Comparison of ENCODE assay signal across 21 cellular contexts in the genomic region with DNA sequence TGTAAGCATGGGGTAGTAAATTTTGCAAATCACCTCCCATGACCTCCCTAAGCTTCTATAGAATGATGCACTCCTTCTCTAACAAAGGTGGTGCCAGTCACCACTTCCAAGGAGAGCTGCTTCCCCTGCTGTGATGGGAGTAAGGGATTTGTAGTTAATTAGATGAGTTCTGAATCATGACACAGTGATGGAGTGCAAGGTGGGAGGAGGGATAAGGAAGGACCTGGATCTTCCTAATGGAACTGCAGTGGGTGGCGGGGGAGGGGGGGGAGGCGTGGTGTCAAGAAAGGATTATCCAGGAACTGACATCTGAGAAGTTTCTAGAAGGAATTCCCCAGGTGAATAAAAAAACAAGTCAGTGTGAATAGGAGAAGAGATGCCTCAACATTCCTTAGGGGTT. TPM values are rescaled to one million over a fixed set of nuclear protein-coding genes. Genes with fewer than 3 reads are reported as not detected.
DNase-seq lines count a peak whose midpoint lies in the region; TF ChIP-seq lines count a peak whose summit lies in the region.
"Had no signal": no experiment of that assay in that cellular context is flagged by ENCODE, and none has a peak within 500 bp of the region (broad histone marks: within the 10 kb centered on the region; RNA-seq: fewer than 3 reads in every experiment).

No MANE protein-coding gene starts in this region.

- H3K4me3 ChIP-seq in HEK293 (ENCODE audit: low read depth, low read length) = no peak overlapping the region
- no peak overlapping the region for H3K4me3 ChIP-seq in WERI-Rb-1 (ENCODE audit: low read depth, low read length)
- H3K4me3 ChIP-seq in neural progenitor cell = no peak overlapping the region
- H3K4me3 ChIP-seq: BLaER1, GM12878, GM23248 had no signal

- H3K4me2 ChIP-seq in neural progenitor cell = no peak overlapping the region
- H3K4me2 ChIP-seq: BLaER1 had no signal

- H3K27me3 ChIP-seq in WERI-Rb-1 (ENCODE audit: insufficient read depth, low read depth, severe bottlenecking) (no peaks in the 10 kb centered on the region), neural progenitor cell (no peaks in the 10 kb centered on the region)
- H3K27me3 ChIP-seq: BLaER1 had no signal

- no peaks in the 10 kb centered on the region for H4K20me1 ChIP-seq in neural progenitor cell (ENCODE audit: low read depth)
- H4K20me1 ChIP-seq: BLaER1 had no signal

- H3K4me3 Mint-ChIP-seq in neural progenitor cell = no peak overlapping the region
- H3K4me3 Mint-ChIP-seq: B cell; CD4-positive, CD25-positive, alpha-beta regulatory T cell; CD8-positive, alpha-beta T cell; H9; HFFc6 had no signal

- no peaks in the 10 kb centered on the region for H3K36me3 Mint-ChIP-seq in neural progenitor cell
- H3K36me3 Mint-ChIP-seq: CD4-positive, CD25-positive, alpha-beta regulatory T cell; CD8-positive, alpha-beta T cell had no signal

- H3K79me2 ChIP-seq in neural progenitor cell (ENCODE audit: low read depth) = no peaks in the 10 kb centered on the region

- CTCF ChIA-PET in HEK293 (lab: Yijun Ruan, JAX) = no interaction called here

- peaks cover 2% of the 10 kb centered on the region for H3K27me3 Mint-ChIP-seq in neural progenitor cell (ENCODE audit: insufficient read depth, low read depth)

- no peaks in the 10 kb centered on the region for H3K9me3 ChIP-seq in HEK293 (ENCODE audit: control insufficient read depth, insufficient read depth, low read depth, low read length)
- peaks cover 6% of the 10 kb centered on the region for H3K9me3 ChIP-seq in WERI-Rb-1 (ENCODE audit: severe bottlenecking)
- H3K9me3 ChIP-seq in neural progenitor cell (ENCODE audit: low read depth) = no peaks in the 10 kb centered on the region
- H3K9me3 ChIP-seq: BLaER1 had no signal

- no peak overlapping the region for H3K9ac ChIP-seq in neural progenitor cell
- H3K9ac ChIP-seq: BLaER1, GM23248 had no signal

- POLR2A ChIA-PET in HEK293 (lab: Yijun Ruan, JAX) = no interaction called here

- H2AFZ ChIP-seq in neural progenitor cell (replicated peaks) = no peak overlapping the region
- H2AFZ ChIP-seq: GM23248 had no signal

- H3K4me1 ChIP-seq in HEK293 (ENCODE audit: control insufficient read depth, insufficient read depth, low read length) (no peaks in the 10 kb centered on the region), neural progenitor cell (peaks cover 8% of the 10 kb centered on the region)
- H3K4me1 ChIP-seq: BLaER1 had no signal

- no peak overlapping the region for H3K27ac ChIP-seq in HEK293 (ENCODE audit: extremely low read depth, low read depth, low read length)
- no peak overlapping the region for H3K27ac ChIP-seq in WERI-Rb-1
- no peak overlapping the region for H3K27ac ChIP-seq in neural progenitor cell
- H3K27ac ChIP-seq: BLaER1, C4-2B, GM23248 had no signal

- TF ChIP-seq CTCF in HEK293 (tag by site-specific recombination; IDR thresholded peaks at IDR 0.05) (no peak), WERI-Rb-1 (IDR thresholded peaks at IDR 0.05; ENCODE audit: low read depth, low read length) (no peak), neural progenitor cell (IDR thresholded peaks at IDR 0.05) (no peak)

- peaks cover 13% of the 10 kb centered on the region for H3F3A ChIP-seq in neural progenitor cell (ENCODE audit: low read depth)

- no peaks in the 10 kb centered on the region for H3K9me3 Mint-ChIP-seq in neural progenitor cell
- H3K9me3 Mint-ChIP-seq: CD8-positive, alpha-beta T cell; HFFc6 had no signal

- no peaks in the 10 kb centered on the region for H3K36me3 ChIP-seq in HEK293 (ENCODE audit: control insufficient read depth in 2 of 2, insufficient read depth in 1 of 2, low read length in 2 of 2)
- H3K36me3 ChIP-seq in WERI-Rb-1 = no peaks in the 10 kb centered on the region
- H3K36me3 ChIP-seq in neural progenitor cell = no peaks in the 10 kb centered on the region
- H3K36me3 ChIP-seq: BLaER1 had no signal

- DNase-seq in WERI-Rb-1 = peak; percentile 55
- peak; percentile 57 for DNase-seq in left kidney (ENCODE audit: low read depth, low spot score)
- peak; percentile 49 for DNase-seq in neural progenitor cell (ENCODE audit: low spot score)
- no peak for DNase-seq in activated CD4-positive, alpha-beta T cell treated with anti-CD3 and anti-CD28 coated beads, Interleukin-2, amount 50 U/mL, for 48 hours
- DNase-seq in activated T-cell treated with anti-CD3 and anti-CD28 coated beads, Interleukin-2, amount 50 U/mL, for 1 hour = no peak
- no peak for DNase-seq in NCI-H1417 (lab: John Stamatoyannopoulos, UW)
- DNase-seq in NCI-H2171 (lab: John Stamatoyannopoulos, UW) = no peak
- DNase-seq: CD4-positive, CD25-positive, alpha-beta regulatory T cell; CD8-positive, alpha-beta T cell; DMS 273 treated with DMSO at 0.1 percent for 48 hours; DMS79; EL; GDM1; GM23248; H9; HFFc6 had no signal

- peak overlapping the region; percentile 32 for H3K27ac Mint-ChIP-seq in neural progenitor cell
- H3K27ac Mint-ChIP-seq: B cell; CD4-positive, CD25-positive, alpha-beta regulatory T cell; CD8-positive, alpha-beta T cell; H9; HFFc6 had no signal

- H3K4me1 Mint-ChIP-seq in neural progenitor cell = peaks cover 16% of the 10 kb centered on the region
- H3K4me1 Mint-ChIP-seq: B cell; CD4-positive, CD25-positive, alpha-beta regulatory T cell had no signal

TF ChIP-seq in HEK293, 187 proteins besides CTCF, POLR2A, EP300 and RAD21:
- TF ChIP-seq WT1 (tag by site-specific recombination; IDR thresholded peaks at IDR 0.05) (peak; percentile 54; the same call in 1 of the 2 replicates), EGR2 (tag by site-specific recombination; IDR thresholded peaks at IDR 0.05; ENCODE audit: low read depth) (0 out of 2 replicates have a peak, but pooled peaks have one; percentile 42), ZNF555 (tag by site-specific recombination; conservative IDR thresholded peaks at IDR 0.05) (no peak), ZNF776 (tag by site-specific recombination; IDR thresholded peaks at IDR 0.05; ENCODE audit: borderline replicate concordance) (no peak)
- TF ChIP-seq, protein P1, sequence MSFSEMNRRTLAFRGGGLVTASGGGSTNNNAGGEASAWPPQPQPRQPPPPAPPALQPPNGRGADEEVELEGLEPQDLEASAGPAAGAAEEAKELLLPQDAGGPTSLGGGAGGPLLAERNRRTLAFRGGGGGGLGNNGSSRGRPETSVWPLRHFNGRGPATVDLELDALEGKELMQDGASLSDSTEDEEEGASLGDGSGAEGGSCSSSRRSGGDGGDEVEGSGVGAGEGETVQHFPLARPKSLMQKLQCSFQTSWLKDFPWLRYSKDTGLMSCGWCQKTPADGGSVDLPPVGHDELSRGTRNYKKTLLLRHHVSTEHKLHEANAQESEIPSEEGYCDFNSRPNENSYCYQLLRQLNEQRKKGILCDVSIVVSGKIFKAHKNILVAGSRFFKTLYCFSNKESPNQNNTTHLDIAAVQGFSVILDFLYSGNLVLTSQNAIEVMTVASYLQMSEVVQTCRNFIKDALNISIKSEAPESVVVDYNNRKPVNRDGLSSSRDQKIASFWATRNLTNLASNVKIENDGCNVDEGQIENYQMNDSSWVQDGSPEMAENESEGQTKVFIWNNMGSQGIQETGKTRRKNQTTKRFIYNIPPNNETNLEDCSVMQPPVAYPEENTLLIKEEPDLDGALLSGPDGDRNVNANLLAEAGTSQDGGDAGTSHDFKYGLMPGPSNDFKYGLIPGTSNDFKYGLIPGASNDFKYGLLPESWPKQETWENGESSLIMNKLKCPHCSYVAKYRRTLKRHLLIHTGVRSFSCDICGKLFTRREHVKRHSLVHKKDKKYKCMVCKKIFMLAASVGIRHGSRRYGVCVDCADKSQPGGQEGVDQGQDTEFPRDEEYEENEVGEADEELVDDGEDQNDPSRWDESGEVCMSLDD (tag by site-specific recombination; IDR thresholded peaks at IDR 0.05) = no peak

RNA-seq across cellular contexts. Expression of a gene that starts 47.8 kb away (rescaled TPM):
- total RNA-seq in neural progenitor cell (ENCODE audit: low replicate concordance) = 0.74 and 1.3 TPM in 2 replicates
- total RNA-seq: B cell; CD4-positive, CD25-positive, alpha-beta regulatory T cell; H9; HFFc6 had no signal

Comparison
In these comparisons a context has a peak if more than half of its experiments do, and no peak if none do; other contexts are left out.
1. DNase-seq: peak in WERI-Rb-1 (single experiment), left kidney (single experiment) and neural progenitor cell (single experiment); none in activated CD4-positive, alpha-beta T cell treated with anti-CD3 and anti-CD28 coated beads, Interleukin-2, amount 50 U/mL, for 48 hours (0 of 2), activated T-cell treated with anti-CD3 and anti-CD28 coated beads, Interleukin-2, amount 50 U/mL, for 1 hour (single experiment), NCI-H1417 (0 of 3) and NCI-H2171 (single experiment).